22 cellular contexts compared by ENCODE assay signal in the genomic region with DNA sequence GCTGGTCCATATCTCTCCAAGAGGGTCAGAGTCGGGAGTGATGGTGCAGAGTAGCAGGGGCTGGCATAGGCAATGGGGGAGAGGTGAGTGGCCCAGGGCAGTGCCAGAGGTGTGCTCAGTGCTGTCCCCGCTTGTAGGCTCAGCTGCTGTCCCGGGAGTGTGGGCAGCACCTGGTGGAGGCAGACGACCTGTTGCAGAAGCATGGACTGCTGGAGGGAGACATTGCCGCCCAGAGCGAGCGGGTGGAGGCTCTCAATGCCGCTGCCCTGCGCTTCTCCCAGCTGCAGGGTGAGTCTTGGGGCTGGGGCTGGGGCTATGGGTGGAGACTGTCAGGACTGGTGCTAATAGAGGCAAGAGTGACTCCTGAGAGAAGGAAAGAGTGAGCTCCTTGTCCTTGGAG.
"Had no signal": no experiment of that assay in that cellular context is flagged by ENCODE, and none has a peak within 500 bp of the region (broad histone marks: within the 10 kb centered on the region; RNA-seq: fewer than 3 reads in every experiment).

No MANE protein-coding gene starts in this region.

- H3K27ac ChIP-seq: HL-60 had no signal

- DNase-seq: Karpas-422, KG1, MV-4-11, NCI-H1048, NCI-H1105, NCI-H1417, NCI-H1436 treated with DMSO at 0.1 percent for 48 hours, NCI-H1694, NCI-H1930, NCI-H2081, NCI-H2107, NCI-H2227 treated with DMSO at 0.1 percent for 48 hours, NCI-H524, NCI-H69, NCI-H774, PC-3, Right ventricle myocardium superior, SIG-M5, T-helper 1 cell had no signal

- ATAC-seq: Panc1, PC-3, SK-N-SH treated with all-trans-retinoic acid at 6 μM for 48 hours had no signal
